10 cellular contexts compared by ENCODE assay signal in the genomic region with DNA sequence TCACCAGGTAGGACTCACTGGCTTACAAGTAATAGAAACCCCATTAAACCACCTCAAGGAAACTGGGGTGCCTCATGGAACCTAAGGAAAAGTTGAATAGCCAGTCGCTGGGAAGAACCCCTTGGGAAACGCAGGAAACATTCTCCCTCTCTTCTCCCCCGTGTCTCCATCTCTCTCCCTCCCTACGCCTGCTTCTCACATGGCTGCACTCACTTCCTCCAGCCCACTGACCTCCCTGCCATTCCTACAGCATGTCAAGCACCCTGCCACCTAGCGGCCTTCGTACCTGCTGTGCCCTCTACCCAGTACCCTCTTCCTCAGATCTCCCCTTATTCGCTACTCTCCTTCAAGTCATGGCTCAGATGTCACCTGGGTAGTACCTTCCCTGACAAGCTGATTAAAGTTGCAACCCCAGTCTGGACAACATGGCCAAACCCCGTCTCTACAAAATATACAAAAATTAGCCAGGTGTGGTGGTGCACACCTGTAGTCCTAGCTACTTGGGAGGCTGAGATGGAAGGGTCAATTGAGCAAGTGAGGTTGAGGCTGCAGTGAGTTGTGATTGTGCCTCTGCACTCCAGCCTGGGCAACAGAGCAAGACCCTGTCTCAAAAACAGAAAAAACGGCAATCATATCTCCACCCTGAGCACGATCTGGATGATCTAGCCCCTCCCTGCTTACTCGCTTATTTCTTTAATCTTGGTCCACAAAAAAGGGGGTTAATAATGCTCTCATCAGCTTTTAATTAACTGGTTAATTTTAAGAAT. TPM values are rescaled to one million over a fixed set of nuclear protein-coding genes. Genes with fewer than 3 reads are reported as not detected.
DNase-seq lines count a peak whose midpoint lies in the region; ATAC-seq, FAIRE-seq and TF ChIP-seq lines count a peak whose summit lies in the region.
"Had no signal": no experiment of that assay in that cellular context is flagged by ENCODE, and none has a peak within 500 bp of the region (broad histone marks: within the 10 kb centered on the region; RNA-seq: fewer than 3 reads in every experiment).

No MANE protein-coding gene starts in this region.

- 3% methylated on average over 11 of the region's 11 CpGs for WGBS in K562 (ENCODE audit: insufficient coverage, low coverage, missing lambda C conversion rate)
- WGBS in prostate gland, result 42% methylated on average over 11 of the region's 11 CpGs

- H2AFZ ChIP-seq in K562 (ENCODE audit: low read depth, low read length), result no peak overlapping the region

- in situ Hi-C loops in GM13976 (cut with MboI; ENCODE audit: low sequenced_read_pairs, unreplicated experiment), result loop anchor here (5.0 to 10.0 kb wide), 3 partner anchors 47 to 125 kb away; no protein-coding TSS in a partner anchor
- in situ Hi-C loops in K562 (cut with MboI), result loop anchor here (5.0 kb wide), 1 partner anchor 122 kb away; no protein-coding TSS in a partner anchor

- TF ChIP-seq POLR2A in K562 (conservative IDR thresholded peaks at IDR 0.05) (no peak), prostate gland (IDR thresholded peaks at IDR 0.05) (no peak)

- no peak overlapping the region for H3K4me3 Mint-ChIP-seq in progenitor cell of endocrine pancreas (ENCODE audit: low read depth)

- TF ChIP-seq CTCF in GM13976 (IDR thresholded peaks at IDR 0.05; ENCODE audit: borderline replicate concordance, control extremely low read depth, extremely low read depth, insufficient read depth, missing control alignments) (peak; percentile 52), K562 (IDR thresholded peaks at IDR 0.05 in 2 of 3, conservative IDR thresholded peaks at IDR 0.05 in 1 of 3; ENCODE audit: insufficient read depth in 2 of 3, low read depth in 1 of 3, low read length in 3 of 3) (0 out of 6 replicates have a peak, but pooled peaks of 2 of the 3 experiments have one; percentile 17 to 21), progenitor cell of endocrine pancreas (IDR thresholded peaks at IDR 0.05; ENCODE audit: unreplicated experiment) (peak; percentile 49), prostate gland (IDR thresholded peaks at IDR 0.05) (peak in 1 of 4 experiments; percentile 10)

- H3K9me3 Mint-ChIP-seq in progenitor cell of endocrine pancreas (ENCODE audit: low read depth), result no peaks in the 10 kb centered on the region

- TF ChIP-seq EP300 in K562 (IDR thresholded peaks at IDR 0.05; ENCODE audit: low read length), result no peak

- H3K27me3 ChIP-seq in K562 (ENCODE audit: control insufficient read depth in 2 of 2, insufficient read depth in 2 of 2, low read length in 2 of 2) (peaks cover 0 to 14% of the 10 kb centered on the region in 2 experiments; a peak in 2 of 5 replicates), prostate gland (replicated peaks; ENCODE audit: insufficient read depth) (no peaks in the 10 kb centered on the region)

- H3K9me3 ChIP-seq in K562 (replicated peaks; ENCODE audit: control insufficient read depth, insufficient read depth, low read depth, low read length) (no peaks in the 10 kb centered on the region), prostate gland (no peaks in the 10 kb centered on the region)
- H3K9me3 ChIP-seq: tibial nerve had no signal

- H3K27ac ChIP-seq in K562 (ENCODE audit: extremely low read depth, low read depth, low read length) (no peak overlapping the region), prostate gland (no peak overlapping the region)
- H3K27ac ChIP-seq: tibial nerve had no signal

- intact Hi-C loops in K562 (cut with micrococcal nuclease) (no loop called here), prostate gland (cut with DNase I) (loop anchor here (5.0 kb wide), 2 partner anchors 107 to 122 kb away; no protein-coding TSS in a partner anchor)

- H3K9me1 ChIP-seq in K562 (ENCODE audit: control insufficient read depth, insufficient read depth, low read length), result no peaks in the 10 kb centered on the region

- H3K4me1 ChIP-seq in K562 (replicated peaks in 1 of 2; ENCODE audit: control insufficient read depth in 2 of 2, insufficient read depth in 2 of 2, low read length in 2 of 2) (no peaks in the 10 kb centered on the region; a peak in 1 of 5 replicates), prostate gland (replicated peaks) (no peaks in the 10 kb centered on the region)
- H3K4me1 ChIP-seq: tibial nerve had no signal

- H4K20me1 ChIP-seq in K562 (replicated peaks; ENCODE audit: control insufficient read depth, insufficient read depth, low read length), result peaks cover 6% of the 10 kb centered on the region; the same call in 1 of the 2 replicates

- no peak for TF ChIP-seq RAD21 in K562 (CRISPR knock-in tag; conservative IDR thresholded peaks at IDR 0.05 in 1 of 2, IDR thresholded peaks at IDR 0.05 in 1 of 2)

- no TSS peak for BruUV-seq in K562 (replicated peaks; lab: Mats Ljungman, UMichigan)

- POLR2A ChIA-PET in K562 (lab: Yijun Ruan, JAX), result no interaction called here

- H3K27ac Mint-ChIP-seq in progenitor cell of endocrine pancreas, result no peak overlapping the region

- no peak for FAIRE-seq in K562 (lab: Jason Lieb, UNC)

- H3K36me3 Mint-ChIP-seq in progenitor cell of endocrine pancreas (ENCODE audit: insufficient read depth), result no peaks in the 10 kb centered on the region

- no peak overlapping the region for H3K9ac ChIP-seq in K562 (ENCODE audit: insufficient read depth in 1 of 2, low read depth in 2 of 2, low read length in 2 of 2)

- no peak overlapping the region for H3K4me3 ChIP-seq in K562
- no peak overlapping the region for H3K4me3 ChIP-seq in prostate gland
- H3K4me3 ChIP-seq: tibial nerve had no signal

- peaks cover 81% of the 10 kb centered on the region for H3K27me3 Mint-ChIP-seq in progenitor cell of endocrine pancreas

- H3K36me3 ChIP-seq in K562 (ENCODE audit: control insufficient read depth, insufficient read depth, low read length), result no peaks in the 10 kb centered on the region
- no peaks in the 10 kb centered on the region for H3K36me3 ChIP-seq in prostate gland
- H3K36me3 ChIP-seq: tibial nerve had no signal

- H3K4me1 Mint-ChIP-seq in progenitor cell of endocrine pancreas (ENCODE audit: low read depth), result no peaks in the 10 kb centered on the region

- H3K79me2 ChIP-seq in K562 (ENCODE audit: control insufficient read depth, insufficient read depth, low read length), result no peaks in the 10 kb centered on the region

- CTCF ChIA-PET in K562 (lab: Yijun Ruan, JAX; ENCODE audit: low intra/inter-chr PET ratio), result interaction anchor here (0.6 to 1.4 kb wide), 3 partner anchors 48 to 863 kb away, joined by 3 read pairs; no protein-coding TSS in a partner anchor

- ATAC-seq in K562, result no peak
- no peak for ATAC-seq in HG02610 (IDR thresholded peaks at IDR 0.05; ENCODE audit: unreplicated experiment)

- DNase-seq in GM13976 (ENCODE audit: low spot score), result peak; percentile 48
- peak; percentile 13 for DNase-seq in MV-4-11 (lab: John Stamatoyannopoulos, UW)
- no peak for DNase-seq in K562 (ENCODE audit: extremely low read depth in 1 of 4, low spot score in 3 of 4)
- no peak for DNase-seq in progenitor cell of endocrine pancreas (ENCODE audit: low spot score, unreplicated experiment)
- DNase-seq in prostate gland (ENCODE audit: low spot score), result no peak
- DNase-seq in epidermal melanocyte (ENCODE audit: insufficient read length, low spot score), result no peak
- DNase-seq in COR-L47 (lab: John Stamatoyannopoulos, UW), result no peak
- DNase-seq: effector memory CD4-positive, alpha-beta T cell had no signal

- H3K4me2 ChIP-seq in K562 (ENCODE audit: insufficient read depth, low read length), result no peak overlapping the region

TF ChIP-seq in K562, 482 proteins besides CTCF, POLR2A, EP300 and RAD21 (continues in another document):
- TF ChIP-seq, protein P1, sequence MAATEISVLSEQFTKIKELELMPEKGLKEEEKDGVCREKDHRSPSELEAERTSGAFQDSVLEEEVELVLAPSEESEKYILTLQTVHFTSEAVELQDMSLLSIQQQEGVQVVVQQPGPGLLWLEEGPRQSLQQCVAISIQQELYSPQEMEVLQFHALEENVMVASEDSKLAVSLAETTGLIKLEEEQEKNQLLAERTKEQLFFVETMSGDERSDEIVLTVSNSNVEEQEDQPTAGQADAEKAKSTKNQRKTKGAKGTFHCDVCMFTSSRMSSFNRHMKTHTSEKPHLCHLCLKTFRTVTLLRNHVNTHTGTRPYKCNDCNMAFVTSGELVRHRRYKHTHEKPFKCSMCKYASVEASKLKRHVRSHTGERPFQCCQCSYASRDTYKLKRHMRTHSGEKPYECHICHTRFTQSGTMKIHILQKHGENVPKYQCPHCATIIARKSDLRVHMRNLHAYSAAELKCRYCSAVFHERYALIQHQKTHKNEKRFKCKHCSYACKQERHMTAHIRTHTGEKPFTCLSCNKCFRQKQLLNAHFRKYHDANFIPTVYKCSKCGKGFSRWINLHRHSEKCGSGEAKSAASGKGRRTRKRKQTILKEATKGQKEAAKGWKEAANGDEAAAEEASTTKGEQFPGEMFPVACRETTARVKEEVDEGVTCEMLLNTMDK (IDR thresholded peaks at IDR 0.05; ENCODE audit: borderline replicate concordance, insufficient read depth, low read depth, low read length, poor library complexity, severe bottlenecking), result peak; percentile 14

RNA-seq across cellular contexts. Expression of a gene that starts 6.4 kb away (rescaled TPM):
- total RNA-seq in K562 (2011; cell fraction: chromatin; rRNA removed; ENCODE audit: low replicate concordance), result not detected in 2 replicates
- total RNA-seq in K562 (2011; cell fraction: nucleolus; rRNA removed), result not detected in 2 replicates
- not detected in 2 replicates for total RNA-seq in K562 (2011; cell fraction: nucleoplasm; rRNA removed)
- not detected in 2 replicates for total RNA-seq in K562 (2014; rRNA removed)
- total RNA-seq in K562 (2014; rRNA removed; fragmentation: Illumina TruSeq; extraction: Trizol), result not detected in 2 replicates
- total RNA-seq in K562 (2015; rRNA removed; fragmentation: Illumina TruSeq; extraction: Trizol), result not detected in 2 replicates
- total RNA-seq in K562 (2021), result not detected in 2 replicates
- polyA plus RNA-seq in K562 (2011; rRNA removed), result not detected in 2 replicates
- not detected in 2 replicates for polyA plus RNA-seq in K562 (2011; cell fraction: cytosol; rRNA removed)
- polyA plus RNA-seq in K562 (2011; cell fraction: nucleus; rRNA removed), result not detected in 2 replicates
- not detected in 2 replicates for polyA plus RNA-seq in K562 (2012)
- polyA plus RNA-seq in K562 (2014; fragmentation: Illumina TruSeq; extraction: Trizol), result not detected in 2 replicates
- not detected for polyA plus RNA-seq in K562 (2014; fragmentation: Nextera tagmentation; extraction: Ambion mirVana)
- not detected in 2 replicates for polyA plus RNA-seq in K562 (2014; rRNA removed)
- not detected in 2 replicates for polyA minus RNA-seq in K562 (2011; rRNA and poly(A)+ RNA removed)
- not detected in 2 replicates for polyA minus RNA-seq in K562 (2011; cell fraction: cytosol; rRNA and poly(A)+ RNA removed)
- not detected in 2 replicates for polyA minus RNA-seq in K562 (2011; cell fraction: nucleus; rRNA and poly(A)+ RNA removed)
- 1.8 TPM in 2 replicates for total RNA-seq in progenitor cell of endocrine pancreas
- 10 to 100 TPM in 1 of 2 donors, 1 to 10 TPM in 1; 2.6 to 21.2 TPM for total RNA-seq in prostate gland

Comparison
In these comparisons a context has a peak if more than half of its experiments do, and no peak if none do; other contexts are left out.
1. DNase-seq: peak in GM13976 (single experiment) and MV-4-11 (single experiment); none in K562 (0 of 4), progenitor cell of endocrine pancreas (single experiment), prostate gland (single experiment), epidermal melanocyte (single experiment) and COR-L47 (single experiment).